In genomic region chr6:62288562-62288961, GRCh38 we compare ENCODE assay signal across 8 cellular contexts. TPM values are rescaled to one million over a fixed set of nuclear protein-coding genes. Genes with fewer than 3 reads are reported as not detected.
"Had no signal": no experiment of that assay in that cellular context is flagged by ENCODE, and none has a peak within 500 bp of the region (broad histone marks: within the 10 kb centered on the region; RNA-seq: fewer than 3 reads in every experiment).

No MANE protein-coding gene starts in this region.

- FAIRE-seq: HepG2, HTR-8/SVneo, K562 had no signal

- ATAC-seq: HepG2, K562 had no signal

- DNase-seq: IMR-90, KBM-7, KG1 had no signal

RNA-seq across cellular contexts. Expression of gene KHDRBS2, which starts 2.5 kb away (rescaled TPM):
- total RNA-seq: HepG2, HT-29, HT1080, IMR-90, K562 had no signal
